Comparison of ENCODE assay signal across 26 cellular contexts in the genomic region with DNA sequence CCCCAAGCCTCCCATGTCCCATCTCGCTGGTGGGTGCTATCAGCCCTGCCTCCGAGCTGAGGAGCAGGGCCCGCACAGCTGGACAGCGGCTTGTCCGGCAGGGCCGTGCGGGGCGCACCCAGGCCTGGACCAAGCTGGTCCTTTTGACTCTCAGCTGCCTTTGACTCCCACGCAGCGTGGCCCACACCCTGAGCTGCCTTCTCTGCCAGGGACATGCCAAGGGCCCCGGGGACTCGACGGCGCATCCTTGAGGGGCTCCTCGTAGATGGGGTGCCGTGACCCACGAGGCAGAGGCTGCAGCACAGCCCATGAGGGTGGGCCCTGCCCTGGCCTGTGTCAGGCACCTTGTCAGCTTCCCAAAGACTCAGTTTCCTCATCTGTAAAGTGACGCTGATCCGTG. TPM values are rescaled to one million over a fixed set of nuclear protein-coding genes. Genes with fewer than 3 reads are reported as not detected.
DNase-seq lines count a peak whose midpoint lies in the region; ATAC-seq, FAIRE-seq and TF ChIP-seq lines count a peak whose summit lies in the region.
"Had no signal": no experiment of that assay in that cellular context is flagged by ENCODE, and none has a peak within 500 bp of the region (broad histone marks: within the 10 kb centered on the region; RNA-seq: fewer than 3 reads in every experiment).

No MANE protein-coding gene starts in this region.

- no peaks in the 10 kb centered on the region for H3K27me3 Mint-ChIP-seq in chondrocyte (ENCODE audit: low read depth)
- H3K27me3 Mint-ChIP-seq: CD4-positive, alpha-beta T cell; CD8-positive, alpha-beta memory T cell had no signal

- TF ChIP-seq RAD21 in HepG2 (CRISPR knock-in tag; IDR thresholded peaks at IDR 0.05) = no peak

- TF ChIP-seq EP300 in HepG2 (IDR thresholded peaks at IDR 0.05; ENCODE audit: low read depth in 2 of 2, low read length in 2 of 2) (no peak), HepG2 (CRISPR knock-in tag; IDR thresholded peaks at IDR 0.05; ENCODE audit: borderline replicate concordance) (no peak)

- no peak overlapping the region for H3K27ac Mint-ChIP-seq in chondrocyte (ENCODE audit: unreplicated experiment)
- H3K27ac Mint-ChIP-seq: CD14-positive monocyte; CD4-positive, alpha-beta T cell; CD8-positive, alpha-beta memory T cell; GM23338 had no signal

- H3K4me2 ChIP-seq in HepG2 (ENCODE audit: low read depth, low read length) = no peak overlapping the region
- H3K4me2 ChIP-seq: A549; BLaER1 treated with 17β-estradiol and CSF1 and Interleukin-3, amounts not matched to agents 10 nM and 100 nM; GM23338 had no signal

- DNase-seq in Right ventricle myocardium superior (peak; percentile 33), left cardiac atrium (no peak), chondrocyte (ENCODE audit: low spot score) (peak; percentile 85), HepG2 (ENCODE audit: low spot score) (no peak), substantia nigra (lab: John Stamatoyannopoulos, UW) (no peak)
- no peak for DNase-seq in stimulated activated CD4-positive, alpha-beta T cell treated with anti-CD3 and anti-CD28 coated beads, Interleukin-12 subunit alpha, Interleukin-12 subunit beta, amount 100 ng/mL, for 4 hours
- DNase-seq: 8988T; ACHN; AML-193; BE2C; CD4-positive, alpha-beta T cell; DMS 273 treated with DMSO at 0.1 percent for 48 hours; DMS79; EL; GDM1 had no signal

- peaks cover 2% of the 10 kb centered on the region for H3K36me3 Mint-ChIP-seq in chondrocyte (ENCODE audit: low read depth)
- H3K36me3 Mint-ChIP-seq: CD14-positive monocyte had no signal

- H3K9me3 Mint-ChIP-seq in chondrocyte (ENCODE audit: low read depth) = peaks cover 4% of the 10 kb centered on the region
- H3K9me3 Mint-ChIP-seq: CD4-positive, alpha-beta T cell; CD8-positive, alpha-beta memory T cell; GM23338 had no signal

- H3K9me3 ChIP-seq in HepG2 (ENCODE audit: low read length) = no peaks in the 10 kb centered on the region
- H3K9me3 ChIP-seq: A549; BE2C; BLaER1 treated with 17β-estradiol and CSF1 and Interleukin-3, amounts not matched to agents 10 nM and 100 nM; HAP-1 had no signal

- H3K4me1 Mint-ChIP-seq in chondrocyte (ENCODE audit: low read depth) = peaks cover 11% of the 10 kb centered on the region
- H3K4me1 Mint-ChIP-seq: CD14-positive monocyte; CD8-positive, alpha-beta memory T cell had no signal

- no peaks in the 10 kb centered on the region for H3K4me1 ChIP-seq in HepG2 (ENCODE audit: insufficient read depth, low read length)
- H3K4me1 ChIP-seq: A549, BE2C, HAP-1 had no signal

- TF ChIP-seq POLR2A in HepG2 (IDR thresholded peaks at IDR 0.05; ENCODE audit: insufficient read depth in 1 of 2, low read depth in 2 of 2, low read length in 2 of 2) = no peak

- H4K20me1 ChIP-seq in HepG2 (ENCODE audit: insufficient read depth, low read length) = no peaks in the 10 kb centered on the region

- CTCF ChIA-PET in HepG2 (lab: Yijun Ruan, JAX; ENCODE audit: low intra/inter-chr PET ratio, low total read pairs) = no interaction called here

- no peak overlapping the region for H2AFZ ChIP-seq in HepG2 (ENCODE audit: low read length)
- H2AFZ ChIP-seq: GM23338 had no signal

- H3K79me2 ChIP-seq in HepG2 (ENCODE audit: insufficient read depth, low read length) = no peaks in the 10 kb centered on the region

- TF ChIP-seq CTCF in chondrocyte (IDR thresholded peaks at IDR 0.05) (no peak), HepG2 (CRISPR knock-in tag; IDR thresholded peaks at IDR 0.05) (no peak)

- ATAC-seq in Right ventricle myocardium superior (ENCODE audit: poor library complexity) (no peak), left cardiac atrium (no peak), HepG2 (peak; percentile 14; the same call in 2 of the 3 replicates), HG02981 (IDR thresholded peaks at IDR 0.05; ENCODE audit: unreplicated experiment) (no peak)
- ATAC-seq: A549, GM23338 had no signal

- no peak overlapping the region for H3K4me3 ChIP-seq in HepG2 (replicated peaks in 1 of 3; ENCODE audit: insufficient read depth in 1 of 3, low read depth in 2 of 3, low read length in 3 of 3)
- H3K4me3 ChIP-seq: A549; BLaER1 treated with 17β-estradiol and CSF1 and Interleukin-3, amounts not matched to agents 10 nM and 100 nM; GM23338; HAP-1 had no signal

- peaks cover 13 to 39% of the 10 kb centered on the region in 2 experiments; a peak in 4 of 5 replicates for H3K36me3 ChIP-seq in HepG2 (replicated peaks in 1 of 2; ENCODE audit: control insufficient read depth in 1 of 2, insufficient read depth in 2 of 2, low read length in 2 of 2)
- H3K36me3 ChIP-seq: BLaER1 treated with 17β-estradiol and CSF1 and Interleukin-3, amounts not matched to agents 10 nM and 100 nM; HAP-1 had no signal

- intact Hi-C loops in Right ventricle myocardium superior (cut with DNase I) (no loop called here), left cardiac atrium (cut with DNase I) (no loop called here), HepG2 (cut with micrococcal nuclease; ENCODE audit: unreplicated experiment) (no loop called here)

- H3K4me3 Mint-ChIP-seq in chondrocyte (ENCODE audit: unreplicated experiment) = no peak overlapping the region
- H3K4me3 Mint-ChIP-seq: CD14-positive monocyte; CD4-positive, alpha-beta T cell; GM23338 had no signal

- no peak for FAIRE-seq in HepG2 (lab: Jason Lieb, UNC)
- FAIRE-seq: A549, D721Med, GM12891, GM18507, H54 had no signal

- WGBS in HepG2 (ENCODE audit: low lambda C conversion rate) = 97% methylated on average over 6 of the region's 19 CpGs

- in situ Hi-C loops in HepG2 (cut with HindIII; ENCODE audit: extremely low pct_ligation_motif_present, low pct_unique_long_range_greater_than_20kb) = no loop called here

- BruUV-seq in HepG2 (replicated peaks; lab: Mats Ljungman, UMichigan) = no TSS peak

- POLR2A ChIA-PET in HepG2 (lab: Yijun Ruan, JAX) = no interaction called here

- H3K9ac ChIP-seq in HepG2 (ENCODE audit: insufficient read depth, low read depth, low read length) = no peak overlapping the region
- H3K9ac ChIP-seq: BLaER1 treated with 17β-estradiol and CSF1 and Interleukin-3, amounts not matched to agents 10 nM and 100 nM had no signal

- no peak overlapping the region for H3K27ac ChIP-seq in HepG2 (ENCODE audit: extremely low read length, insufficient read depth, low read length)
- H3K27ac ChIP-seq in substantia nigra (ENCODE audit: low read depth, low read length, poor library complexity, severe bottlenecking) = peak overlapping the region; percentile 62
- H3K27ac ChIP-seq: A549; BLaER1 treated with 17β-estradiol and CSF1 and Interleukin-3, amounts not matched to agents 10 nM and 100 nM had no signal

- no peaks in the 10 kb centered on the region for H3K27me3 ChIP-seq in HepG2 (ENCODE audit: control insufficient read depth in 1 of 2, insufficient read depth in 2 of 2, low read length in 2 of 2)
- H3K27me3 ChIP-seq: BE2C; BLaER1 treated with 17β-estradiol and CSF1 and Interleukin-3, amounts not matched to agents 10 nM and 100 nM had no signal

RNA-seq across cellular contexts. Expression of gene F7, which starts 38.8 kb away (rescaled TPM):
- total RNA-seq in Right ventricle myocardium superior = 0.08 TPM
- total RNA-seq in left cardiac atrium = under 1 TPM; 0.16 to 0.29 TPM
- 0.34 to 0.85 TPM (median 0.60 TPM) in 3 replicates for total RNA-seq in chondrocyte
- 7.2 and 12.6 TPM in 2 replicates for total RNA-seq in HepG2 (2016; rRNA removed; fragmentation: Illumina TruSeq; extraction: Trizol)
- 0.61 and 0.71 TPM in 2 replicates for total RNA-seq in HepG2 (2016; cell fraction: cytosol; rRNA removed; fragmentation: Illumina TruSeq; extraction: Trizol; ENCODE audit: low read depth)
- 6.7 and 12.9 TPM in 2 replicates for total RNA-seq in HepG2 (2016; cell fraction: insoluble cytoplasmic fraction; rRNA removed; fragmentation: Illumina TruSeq; extraction: Trizol)
- 1.9 and 2.2 TPM in 2 replicates for total RNA-seq in HepG2 (2016; cell fraction: membrane; rRNA removed; fragmentation: Illumina TruSeq; extraction: Trizol)
- total RNA-seq in HepG2 (2016; cell fraction: nucleus; rRNA removed; fragmentation: Illumina TruSeq; extraction: Trizol) = 10.3 and 10.6 TPM in 2 replicates
- polyA plus RNA-seq in HepG2 (2011; rRNA removed) = 26.5 and 39.9 TPM in 2 replicates
- polyA plus RNA-seq in HepG2 (2011; cell fraction: cytosol; rRNA removed) = 21.7 and 26.2 TPM in 2 replicates
- polyA plus RNA-seq in HepG2 (2011; cell fraction: nucleus; rRNA removed) = 105 and 121 TPM in 2 replicates
- polyA plus RNA-seq in HepG2 (2012) = 45.9 and 52.4 TPM in 2 replicates
- 0.51 and 0.52 TPM in 2 replicates for polyA plus RNA-seq in HepG2 (2016; cell fraction: cytosol; fragmentation: Illumina TruSeq; extraction: Trizol; ENCODE audit: low read depth)
- polyA plus RNA-seq in HepG2 (2016; cell fraction: insoluble cytoplasmic fraction; fragmentation: Illumina TruSeq; extraction: Trizol; ENCODE audit: low read depth) = 7.0 and 7.3 TPM in 2 replicates
- 1.1 and 1.6 TPM in 2 replicates for polyA plus RNA-seq in HepG2 (2016; cell fraction: membrane; fragmentation: Illumina TruSeq; extraction: Trizol; ENCODE audit: low read depth)
- 23.6 and 26.7 TPM in 2 replicates for polyA plus RNA-seq in HepG2 (2016; cell fraction: nucleus; fragmentation: Illumina TruSeq; extraction: Trizol; ENCODE audit: insufficient read depth, low read depth)
- 43.0 TPM in 1 of 2 replicates, not detected in the other for polyA minus RNA-seq in HepG2 (2011; rRNA and poly(A)+ RNA removed; ENCODE audit: low replicate concordance)
- 8.7 and 12.9 TPM in 2 replicates for polyA minus RNA-seq in HepG2 (2011; cell fraction: cytosol; rRNA and poly(A)+ RNA removed)
- polyA minus RNA-seq in HepG2 (2011; cell fraction: nucleus; rRNA and poly(A)+ RNA removed) = 14.7 and 15.7 TPM in 2 replicates
- total RNA-seq: CD4-positive, alpha-beta T cell had no signal
- polyA plus RNA-seq: CD14-positive monocyte had no signal

RNA-seq across cellular contexts. Expression of gene F10, which starts 55.9 kb away (rescaled TPM):
- total RNA-seq in Right ventricle myocardium superior = 4.5 TPM
- total RNA-seq in left cardiac atrium = 10 to 100 TPM; 17.5 to 19.6 TPM
- total RNA-seq in chondrocyte = 1.9 to 2.0 TPM in 2 of 3 replicates, not detected in the other
- 19.9 and 58.4 TPM in 2 replicates for total RNA-seq in HepG2 (2016; rRNA removed; fragmentation: Illumina TruSeq; extraction: Trizol)
- 11.2 and 12.3 TPM in 2 replicates for total RNA-seq in HepG2 (2016; cell fraction: cytosol; rRNA removed; fragmentation: Illumina TruSeq; extraction: Trizol; ENCODE audit: low read depth)
- 18.9 and 61.6 TPM in 2 replicates for total RNA-seq in HepG2 (2016; cell fraction: insoluble cytoplasmic fraction; rRNA removed; fragmentation: Illumina TruSeq; extraction: Trizol)
- 12.7 and 13.1 TPM in 2 replicates for total RNA-seq in HepG2 (2016; cell fraction: membrane; rRNA removed; fragmentation: Illumina TruSeq; extraction: Trizol)
- 43.8 and 53.5 TPM in 2 replicates for total RNA-seq in HepG2 (2016; cell fraction: nucleus; rRNA removed; fragmentation: Illumina TruSeq; extraction: Trizol)
- polyA plus RNA-seq in HepG2 (2011; rRNA removed) = 237 and 317 TPM in 2 replicates
- polyA plus RNA-seq in HepG2 (2011; cell fraction: cytosol; rRNA removed) = 277 and 280 TPM in 2 replicates
- polyA plus RNA-seq in HepG2 (2011; cell fraction: nucleus; rRNA removed) = 231 and 240 TPM in 2 replicates
- polyA plus RNA-seq in HepG2 (2012) = 150 and 219 TPM in 2 replicates
- polyA plus RNA-seq in HepG2 (2016; cell fraction: cytosol; fragmentation: Illumina TruSeq; extraction: Trizol; ENCODE audit: low read depth) = 11.6 and 13.0 TPM in 2 replicates
- 18.4 and 19.4 TPM in 2 replicates for polyA plus RNA-seq in HepG2 (2016; cell fraction: insoluble cytoplasmic fraction; fragmentation: Illumina TruSeq; extraction: Trizol; ENCODE audit: low read depth)
- polyA plus RNA-seq in HepG2 (2016; cell fraction: membrane; fragmentation: Illumina TruSeq; extraction: Trizol; ENCODE audit: low read depth) = 10.3 and 10.6 TPM in 2 replicates
- 82.4 and 83.6 TPM in 2 replicates for polyA plus RNA-seq in HepG2 (2016; cell fraction: nucleus; fragmentation: Illumina TruSeq; extraction: Trizol; ENCODE audit: insufficient read depth, low read depth)
- polyA minus RNA-seq in HepG2 (2011; rRNA and poly(A)+ RNA removed; ENCODE audit: low replicate concordance) = 117 TPM in 1 of 2 replicates, not detected in the other
- polyA minus RNA-seq in HepG2 (2011; cell fraction: cytosol; rRNA and poly(A)+ RNA removed) = 61.5 and 79.5 TPM in 2 replicates
- polyA minus RNA-seq in HepG2 (2011; cell fraction: nucleus; rRNA and poly(A)+ RNA removed) = 44.3 and 53.6 TPM in 2 replicates
- total RNA-seq: CD4-positive, alpha-beta T cell; CD8-positive, alpha-beta memory T cell had no signal
- polyA plus RNA-seq: CD14-positive monocyte; CD8-positive, alpha-beta memory T cell had no signal

Comparison
In these comparisons a context has a peak if more than half of its experiments do, and no peak if none do; other contexts are left out.
1. DNase-seq: peak in Right ventricle myocardium superior (single experiment) and chondrocyte (single experiment); none in left cardiac atrium (single experiment), HepG2 (single experiment), substantia nigra (0 of 49) and stimulated activated CD4-positive, alpha-beta T cell treated with anti-CD3 and anti-CD28 coated beads, Interleukin-12 subunit alpha, Interleukin-12 subunit beta, amount 100 ng/mL, for 4 hours (single experiment).